19 cellular contexts compared by ENCODE assay signal in genomic region chr12:31260840-31261239, GRCh38.
DNase-seq lines count a peak whose midpoint lies in the region; ATAC-seq, FAIRE-seq and TF ChIP-seq lines count a peak whose summit lies in the region.
"Had no signal": no experiment of that assay in that cellular context is flagged by ENCODE, and none has a peak within 500 bp of the region (broad histone marks: within the 10 kb centered on the region; RNA-seq: fewer than 3 reads in every experiment).

No MANE protein-coding gene starts in this region.

- WGBS in body of pancreas, 2 donors, result 29 to 69% methylated on average over 2 of the region's 2 CpGs
- WGBS in pancreas, 2 donors, result 36 to 44% methylated on average over 2 of the region's 2 CpGs

- H3K27me3 ChIP-seq in GM23338 (ENCODE audit: insufficient read depth), result no peaks in the 10 kb centered on the region
- no peaks in the 10 kb centered on the region for H3K27me3 ChIP-seq in HUES6 (ENCODE audit: control insufficient read depth, insufficient read depth, low read length)
- H3K27me3 ChIP-seq in body of pancreas, result no peaks in the 10 kb centered on the region
- no peaks in the 10 kb centered on the region for H3K27me3 ChIP-seq in pancreas
- H3K27me3 ChIP-seq: BE2C had no signal

- peaks cover 26% of the 10 kb centered on the region for H3K4me1 Mint-ChIP-seq in GM23338
- H3K4me1 Mint-ChIP-seq: CD4-positive, CD25-positive, alpha-beta regulatory T cell; CD8-positive, alpha-beta memory T cell had no signal

- no peak for TF ChIP-seq CTCF in GM23338 (conservative IDR thresholded peaks at IDR 0.05; ENCODE audit: low read depth in 2 of 2)
- no peak for TF ChIP-seq CTCF in body of pancreas (IDR thresholded peaks at IDR 0.05)
- TF ChIP-seq CTCF in pancreas (IDR thresholded peaks at IDR 0.05), result no peak

- H3F3A ChIP-seq in GM23338 (replicated peaks; ENCODE audit: low read depth), result no peaks in the 10 kb centered on the region

- intact Hi-C loops in body of pancreas (cut with DNase I), result no loop called here
- intact Hi-C loops in pancreas (cut with DNase I), result no loop called here

- H3K4me3 Mint-ChIP-seq in GM23338, result no peak overlapping the region
- H3K4me3 Mint-ChIP-seq: CD4-positive, CD25-positive, alpha-beta regulatory T cell; CD8-positive, alpha-beta memory T cell had no signal

- 0 out of 2 replicates have a peak overlapping the region, but pooled peaks have one; percentile 19 for H3K4me2 ChIP-seq in GM23338

- H3K9me2 ChIP-seq in GM23338 (ENCODE audit: insufficient read depth), result no peaks in the 10 kb centered on the region

- no peaks in the 10 kb centered on the region for H3K9me3 Mint-ChIP-seq in GM23338
- H3K9me3 Mint-ChIP-seq: CD8-positive, alpha-beta memory T cell had no signal

- H3K9me3 ChIP-seq in HUES6 (ENCODE audit: control insufficient read depth, insufficient read depth, low read depth, low read length) (no peaks in the 10 kb centered on the region), body of pancreas (no peaks in the 10 kb centered on the region), pancreas (no peaks in the 10 kb centered on the region)
- H3K9me3 ChIP-seq: BE2C, HAP-1 had no signal

- H3K9ac ChIP-seq in HUES6 (ENCODE audit: low read length), result no peak overlapping the region

- H3K36me3 ChIP-seq in GM23338 (ENCODE audit: insufficient read depth) (no peaks in the 10 kb centered on the region), HUES6 (ENCODE audit: control insufficient read depth, insufficient read depth, low read length) (no peaks in the 10 kb centered on the region), body of pancreas (replicated peaks in 1 of 2; ENCODE audit: insufficient read depth in 1 of 2, low read depth in 2 of 2) (no peaks in the 10 kb centered on the region), pancreas (no peaks in the 10 kb centered on the region)
- H3K36me3 ChIP-seq: BE2C, HAP-1 had no signal

- no peaks in the 10 kb centered on the region for H3K79me2 ChIP-seq in GM23338 (replicated peaks; ENCODE audit: insufficient read depth)

- no peak for TF ChIP-seq POLR2A in body of pancreas (IDR thresholded peaks at IDR 0.05)

- H3K36me3 Mint-ChIP-seq in GM23338 (ENCODE audit: low read depth), result no peaks in the 10 kb centered on the region
- H3K36me3 Mint-ChIP-seq: CD4-positive, CD25-positive, alpha-beta regulatory T cell; CD8-positive, alpha-beta memory T cell had no signal

- no peak for FAIRE-seq in pancreas (lab: Jason Lieb, UNC)
- FAIRE-seq: A204.1, GM12878 had no signal

- no peak overlapping the region for H2AFZ ChIP-seq in GM23338

- DNase-seq in GM23338 (ENCODE audit: low spot score), result no peak
- peak in 3 of 4 donors; percentile 23 to 80 (median 59) for DNase-seq in body of pancreas
- peak in 4 of 6 donors; percentile 14 to 52 (median 28) for DNase-seq in pancreas
- DNase-seq: ACHN; BE2C; C1 segment of cervical spinal cord; CD4-positive, CD25-positive, alpha-beta regulatory T cell; CD8-positive, alpha-beta memory T cell; COR-L47; DMS 273 treated with DMSO at 0.1 percent for 48 hours; DMS53; DND-41; EL had no signal

- peak; percentile 58 for ATAC-seq in GM23338
- ATAC-seq in body of pancreas, result no peak
- peak; percentile 50 to 90 (median 79) for ATAC-seq in pancreas
- ATAC-seq in HG03442 (IDR thresholded peaks at IDR 0.05; ENCODE audit: unreplicated experiment), result no peak
- ATAC-seq in HG03565 (IDR thresholded peaks at IDR 0.05; ENCODE audit: unreplicated experiment), result no peak
- ATAC-seq: GM12878 had no signal

- H4K20me1 ChIP-seq in GM23338 (replicated peaks; ENCODE audit: insufficient read depth), result no peaks in the 10 kb centered on the region

- 0 out of 2 replicates have a peak overlapping the region, but pooled peaks have one; percentile 4 for H3K27ac ChIP-seq in GM23338 (ENCODE audit: low read depth)
- 0 out of 2 replicates have a peak overlapping the region, but pooled peaks have one; percentile 6 for H3K27ac ChIP-seq in HUES6 (ENCODE audit: low read depth, low read length)
- no peak overlapping the region for H3K27ac ChIP-seq in body of pancreas
- no peak overlapping the region for H3K27ac ChIP-seq in pancreas

- H3K27me3 Mint-ChIP-seq in GM23338 (ENCODE audit: insufficient read depth, low read depth, poor library complexity), result no peaks in the 10 kb centered on the region
- H3K27me3 Mint-ChIP-seq: CD8-positive, alpha-beta memory T cell had no signal

- peak overlapping the region; percentile 24 for H3K27ac Mint-ChIP-seq in GM23338
- H3K27ac Mint-ChIP-seq: CD8-positive, alpha-beta memory T cell had no signal

- H3K4me1 ChIP-seq in GM23338 (ENCODE audit: insufficient read depth) (peaks cover 22% of the 10 kb centered on the region), HUES6 (ENCODE audit: control insufficient read depth, insufficient read depth, low read length) (peaks cover 21% of the 10 kb centered on the region), body of pancreas (no peaks in the 10 kb centered on the region), pancreas (no peaks in the 10 kb centered on the region)
- H3K4me1 ChIP-seq: BE2C had no signal

- H3K4me3 ChIP-seq in GM23338 (no peak overlapping the region), HUES6 (ENCODE audit: low read depth, low read length) (no peak overlapping the region), body of pancreas (no peak overlapping the region), pancreas (no peak overlapping the region)
- H3K4me3 ChIP-seq: GM12878, HAP-1 had no signal

TF ChIP-seq in GM23338, 12 proteins besides CTCF, POLR2A, EP300 and RAD21 (continues in another document):
- TF ChIP-seq STAT1 (IDR thresholded peaks at IDR 0.05; ENCODE audit: unreplicated experiment) (no peak), EZH2 (IDR thresholded peaks at IDR 0.05; ENCODE audit: low read depth, unreplicated experiment) (no peak), ZNF331 (CRISPR knock-in tag; IDR thresholded peaks at IDR 0.05; ENCODE audit: low read depth) (no peak)
- TF ChIP-seq, protein P1, sequence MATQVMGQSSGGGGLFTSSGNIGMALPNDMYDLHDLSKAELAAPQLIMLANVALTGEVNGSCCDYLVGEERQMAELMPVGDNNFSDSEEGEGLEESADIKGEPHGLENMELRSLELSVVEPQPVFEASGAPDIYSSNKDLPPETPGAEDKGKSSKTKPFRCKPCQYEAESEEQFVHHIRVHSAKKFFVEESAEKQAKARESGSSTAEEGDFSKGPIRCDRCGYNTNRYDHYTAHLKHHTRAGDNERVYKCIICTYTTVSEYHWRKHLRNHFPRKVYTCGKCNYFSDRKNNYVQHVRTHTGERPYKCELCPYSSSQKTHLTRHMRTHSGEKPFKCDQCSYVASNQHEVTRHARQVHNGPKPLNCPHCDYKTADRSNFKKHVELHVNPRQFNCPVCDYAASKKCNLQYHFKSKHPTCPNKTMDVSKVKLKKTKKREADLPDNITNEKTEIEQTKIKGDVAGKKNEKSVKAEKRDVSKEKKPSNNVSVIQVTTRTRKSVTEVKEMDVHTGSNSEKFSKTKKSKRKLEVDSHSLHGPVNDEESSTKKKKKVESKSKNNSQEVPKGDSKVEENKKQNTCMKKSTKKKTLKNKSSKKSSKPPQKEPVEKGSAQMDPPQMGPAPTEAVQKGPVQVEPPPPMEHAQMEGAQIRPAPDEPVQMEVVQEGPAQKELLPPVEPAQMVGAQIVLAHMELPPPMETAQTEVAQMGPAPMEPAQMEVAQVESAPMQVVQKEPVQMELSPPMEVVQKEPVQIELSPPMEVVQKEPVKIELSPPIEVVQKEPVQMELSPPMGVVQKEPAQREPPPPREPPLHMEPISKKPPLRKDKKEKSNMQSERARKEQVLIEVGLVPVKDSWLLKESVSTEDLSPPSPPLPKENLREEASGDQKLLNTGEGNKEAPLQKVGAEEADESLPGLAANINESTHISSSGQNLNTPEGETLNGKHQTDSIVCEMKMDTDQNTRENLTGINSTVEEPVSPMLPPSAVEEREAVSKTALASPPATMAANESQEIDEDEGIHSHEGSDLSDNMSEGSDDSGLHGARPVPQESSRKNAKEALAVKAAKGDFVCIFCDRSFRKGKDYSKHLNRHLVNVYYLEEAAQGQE (IDR thresholded peaks at IDR 0.05; ENCODE audit: unreplicated experiment), result no peak

Comparison
In these comparisons a context has a peak if more than half of its experiments do, and no peak if none do; other contexts are left out.
1. ATAC-seq: peak in GM23338 (single experiment) and pancreas (4 of 4); none in body of pancreas (single experiment), HG03442 (single experiment) and HG03565 (single experiment).
2. H3K27ac ChIP-seq: peak in GM23338 (single experiment) and HUES6 (single experiment); none in body of pancreas (0 of 4) and pancreas (0 of 4).